Comparison of ENCODE assay signal across 1 cellular context in the genomic region with DNA sequence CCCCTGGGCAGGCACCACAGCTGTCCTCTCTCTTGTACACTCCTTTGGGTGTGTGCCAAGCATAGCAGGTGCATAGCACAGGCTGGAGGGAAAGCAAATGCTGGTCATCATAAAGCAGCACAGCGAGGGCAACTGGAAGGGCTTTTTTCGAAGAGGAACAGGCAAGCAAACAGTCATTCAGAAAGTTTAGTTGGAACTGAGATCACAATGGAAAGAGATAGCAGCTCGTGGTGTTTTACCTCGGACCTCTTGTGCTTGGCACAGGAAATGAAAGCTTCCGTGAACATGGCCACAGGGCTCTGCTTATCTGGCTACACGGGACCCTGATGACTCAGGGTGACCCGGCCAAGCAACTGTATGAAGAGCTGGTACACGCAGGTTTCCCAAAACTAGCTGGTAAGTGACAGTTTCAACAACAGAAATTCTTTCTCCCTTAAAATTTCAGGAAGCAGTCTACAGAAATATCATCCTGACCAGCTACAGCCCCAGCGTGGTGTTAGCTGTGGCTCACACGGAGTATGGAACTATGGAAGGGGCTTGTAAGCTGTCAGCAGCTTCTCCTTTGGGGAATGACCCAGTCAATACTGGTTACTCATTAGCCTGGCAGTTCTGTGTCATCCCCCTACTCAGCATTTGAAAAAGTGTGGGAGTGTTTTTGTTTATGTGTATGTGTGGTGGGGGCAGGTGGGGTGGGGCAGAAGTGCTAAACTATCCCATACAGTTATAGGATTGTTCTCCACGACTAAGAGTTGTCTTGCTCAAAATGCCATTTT.
TF ChIP-seq lines count a peak whose summit lies in the region.

No MANE protein-coding gene starts in this region.

TF ChIP-seq in K562, 482 proteins besides CTCF, POLR2A, EP300 and RAD21 (continued from another document and continues in another):
- TF ChIP-seq NR0B1 (IDR thresholded peaks at IDR 0.05; ENCODE audit: partially characterized antibody) (no peak), ZNF146 (CRISPR knock-in tag; IDR thresholded peaks at IDR 0.05; ENCODE audit: unreplicated experiment) (no peak), MEIS2 (IDR thresholded peaks at IDR 0.05; ENCODE audit: partially characterized antibody) (no peak), CBX2 (IDR thresholded peaks at IDR 0.05; ENCODE audit: insufficient read depth, low read length, poor library complexity, severe bottlenecking) (no peak), NCOR1 (IDR thresholded peaks at IDR 0.05) (no peak), E2F6 (IDR thresholded peaks at IDR 0.05; ENCODE audit: borderline replicate concordance in 1 of 2, extremely low read depth in 1 of 2, insufficient read depth in 1 of 2, insufficient read length in 1 of 2, low read depth in 1 of 2, low read length in 1 of 2, poor library complexity in 1 of 2, severe bottlenecking in 1 of 2) (peak in 1 of 2 experiments; percentile 43), PTTG1 (tag; IDR thresholded peaks at IDR 0.05; ENCODE audit: low read depth) (no peak), ZNF263 (CRISPR knock-in tag; IDR thresholded peaks at IDR 0.05; ENCODE audit: borderline replicate concordance) (no peak), KLF13 (tag; IDR thresholded peaks at IDR 0.05; ENCODE audit: borderline replicate concordance, low read depth) (no peak), NCOA2 (IDR thresholded peaks at IDR 0.05; ENCODE audit: partially characterized antibody in 2 of 2) (no peak), MXI1 (IDR thresholded peaks at IDR 0.05; ENCODE audit: low read depth, low read length) (no peak), ILF3 (IDR thresholded peaks at IDR 0.05; ENCODE audit: borderline replicate concordance) (no peak), ZNF274 (IDR thresholded peaks at IDR 0.05; ENCODE audit: borderline replicate concordance, low read depth, low read length) (no peak), RBM15 (IDR thresholded peaks at IDR 0.05; ENCODE audit: insufficient read depth, low read length) (no peak), HDAC2 (IDR thresholded peaks at IDR 0.05) (peak; percentile 55; the same call in 1 of the 2 replicates), NONO (IDR thresholded peaks at IDR 0.05; ENCODE audit: low read depth in 2 of 2, low read length in 1 of 2) (no peak), CBFA2T3 (IDR thresholded peaks at IDR 0.05) (peak; percentile 70), PKNOX1 (IDR thresholded peaks at IDR 0.05) (peak; percentile 24; the same call in 1 of the 2 replicates), HCFC1 (IDR thresholded peaks at IDR 0.05; ENCODE audit: low read depth, low read length) (0 out of 2 replicates have a peak, but pooled peaks have one; percentile 22), ZNF197 (CRISPR knock-in tag; IDR thresholded peaks at IDR 0.05; ENCODE audit: low read depth) (no peak), TCF3 (CRISPR knock-in tag; IDR thresholded peaks at IDR 0.05) (peak; percentile 59), MLX (CRISPR knock-in tag; conservative IDR thresholded peaks at IDR 0.05) (no peak), NRF1 (conservative IDR thresholded peaks at IDR 0.05 in 1 of 2, IDR thresholded peaks at IDR 0.05 in 1 of 2) (0 out of 4 replicates have a peak, but pooled peaks of 1 of the 2 experiments have one; percentile 22), KLF6 (CRISPR knock-in tag; IDR thresholded peaks at IDR 0.05; ENCODE audit: borderline replicate concordance) (no peak), TEAD2 (tag; IDR thresholded peaks at IDR 0.05) (no peak), RBM22 (IDR thresholded peaks at IDR 0.05; ENCODE audit: low read depth, low read length, poor library complexity, severe bottlenecking) (no peak), MITF (IDR thresholded peaks at IDR 0.05) (peak; percentile 17; the same call in 1 of the 2 replicates), PBX2 (CRISPR knock-in tag; IDR thresholded peaks at IDR 0.05; ENCODE audit: low read depth) (no peak), PBX2 (tag; conservative IDR thresholded peaks at IDR 0.05; ENCODE audit: low read depth) (no peak), ZNF41 (CRISPR knock-in tag; conservative IDR thresholded peaks at IDR 0.05) (no peak), HMGN3 (IDR thresholded peaks at IDR 0.05; ENCODE audit: borderline replicate concordance, extremely low read depth, insufficient read length, low read depth, low read length) (no peak), FOXK2 (conservative IDR thresholded peaks at IDR 0.05 in 1 of 2, IDR thresholded peaks at IDR 0.05 in 1 of 2; ENCODE audit: low read depth in 2 of 2) (peak; percentile 21 to 46; a peak in 2 of 4 replicates), ZNF507 (tag; conservative IDR thresholded peaks at IDR 0.05) (no peak), ZNF277 (CRISPR knock-in tag; IDR thresholded peaks at IDR 0.05; ENCODE audit: borderline replicate concordance) (no peak), HMG20A (CRISPR knock-in tag; conservative IDR thresholded peaks at IDR 0.05) (no peak), ZNF778 (CRISPR knock-in tag; IDR thresholded peaks at IDR 0.05) (no peak), PYGO2 (tag; IDR thresholded peaks at IDR 0.05) (no peak), MYC (IDR thresholded peaks at IDR 0.05; ENCODE audit: low read depth, low read length) (no peak; the same call in 1 of the 2 replicates), MYC (CRISPR knock-in tag; IDR thresholded peaks at IDR 0.05; ENCODE audit: borderline replicate concordance, low read depth) (no peak), TOE1 (IDR thresholded peaks at IDR 0.05; ENCODE audit: borderline replicate concordance) (peak; percentile 53; the same call in 1 of the 2 replicates), TOE1 (CRISPR knock-in tag; IDR thresholded peaks at IDR 0.05; ENCODE audit: borderline replicate concordance, low read depth) (no peak)
- TF ChIP-seq, protein P1, sequence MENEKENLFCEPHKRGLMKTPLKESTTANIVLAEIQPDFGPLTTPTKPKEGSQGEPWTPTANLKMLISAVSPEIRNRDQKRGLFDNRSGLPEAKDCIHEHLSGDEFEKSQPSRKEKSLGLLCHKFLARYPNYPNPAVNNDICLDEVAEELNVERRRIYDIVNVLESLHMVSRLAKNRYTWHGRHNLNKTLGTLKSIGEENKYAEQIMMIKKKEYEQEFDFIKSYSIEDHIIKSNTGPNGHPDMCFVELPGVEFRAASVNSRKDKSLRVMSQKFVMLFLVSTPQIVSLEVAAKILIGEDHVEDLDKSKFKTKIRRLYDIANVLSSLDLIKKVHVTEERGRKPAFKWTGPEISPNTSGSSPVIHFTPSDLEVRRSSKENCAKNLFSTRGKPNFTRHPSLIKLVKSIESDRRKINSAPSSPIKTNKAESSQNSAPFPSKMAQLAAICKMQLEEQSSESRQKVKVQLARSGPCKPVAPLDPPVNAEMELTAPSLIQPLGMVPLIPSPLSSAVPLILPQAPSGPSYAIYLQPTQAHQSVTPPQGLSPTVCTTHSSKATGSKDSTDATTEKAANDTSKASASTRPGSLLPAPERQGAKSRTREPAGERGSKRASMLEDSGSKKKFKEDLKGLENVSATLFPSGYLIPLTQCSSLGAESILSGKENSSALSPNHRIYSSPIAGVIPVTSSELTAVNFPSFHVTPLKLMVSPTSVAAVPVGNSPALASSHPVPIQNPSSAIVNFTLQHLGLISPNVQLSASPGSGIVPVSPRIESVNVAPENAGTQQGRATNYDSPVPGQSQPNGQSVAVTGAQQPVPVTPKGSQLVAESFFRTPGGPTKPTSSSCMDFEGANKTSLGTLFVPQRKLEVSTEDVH (IDR thresholded peaks at IDR 0.05; ENCODE audit: low read depth, partially characterized antibody): peak; percentile 25
- TF ChIP-seq, protein P2, sequence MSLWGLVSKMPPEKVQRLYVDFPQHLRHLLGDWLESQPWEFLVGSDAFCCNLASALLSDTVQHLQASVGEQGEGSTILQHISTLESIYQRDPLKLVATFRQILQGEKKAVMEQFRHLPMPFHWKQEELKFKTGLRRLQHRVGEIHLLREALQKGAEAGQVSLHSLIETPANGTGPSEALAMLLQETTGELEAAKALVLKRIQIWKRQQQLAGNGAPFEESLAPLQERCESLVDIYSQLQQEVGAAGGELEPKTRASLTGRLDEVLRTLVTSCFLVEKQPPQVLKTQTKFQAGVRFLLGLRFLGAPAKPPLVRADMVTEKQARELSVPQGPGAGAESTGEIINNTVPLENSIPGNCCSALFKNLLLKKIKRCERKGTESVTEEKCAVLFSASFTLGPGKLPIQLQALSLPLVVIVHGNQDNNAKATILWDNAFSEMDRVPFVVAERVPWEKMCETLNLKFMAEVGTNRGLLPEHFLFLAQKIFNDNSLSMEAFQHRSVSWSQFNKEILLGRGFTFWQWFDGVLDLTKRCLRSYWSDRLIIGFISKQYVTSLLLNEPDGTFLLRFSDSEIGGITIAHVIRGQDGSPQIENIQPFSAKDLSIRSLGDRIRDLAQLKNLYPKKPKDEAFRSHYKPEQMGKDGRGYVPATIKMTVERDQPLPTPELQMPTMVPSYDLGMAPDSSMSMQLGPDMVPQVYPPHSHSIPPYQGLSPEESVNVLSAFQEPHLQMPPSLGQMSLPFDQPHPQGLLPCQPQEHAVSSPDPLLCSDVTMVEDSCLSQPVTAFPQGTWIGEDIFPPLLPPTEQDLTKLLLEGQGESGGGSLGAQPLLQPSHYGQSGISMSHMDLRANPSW (CRISPR knock-in tag; IDR thresholded peaks at IDR 0.05): no peak
- TF ChIP-seq, protein P3, sequence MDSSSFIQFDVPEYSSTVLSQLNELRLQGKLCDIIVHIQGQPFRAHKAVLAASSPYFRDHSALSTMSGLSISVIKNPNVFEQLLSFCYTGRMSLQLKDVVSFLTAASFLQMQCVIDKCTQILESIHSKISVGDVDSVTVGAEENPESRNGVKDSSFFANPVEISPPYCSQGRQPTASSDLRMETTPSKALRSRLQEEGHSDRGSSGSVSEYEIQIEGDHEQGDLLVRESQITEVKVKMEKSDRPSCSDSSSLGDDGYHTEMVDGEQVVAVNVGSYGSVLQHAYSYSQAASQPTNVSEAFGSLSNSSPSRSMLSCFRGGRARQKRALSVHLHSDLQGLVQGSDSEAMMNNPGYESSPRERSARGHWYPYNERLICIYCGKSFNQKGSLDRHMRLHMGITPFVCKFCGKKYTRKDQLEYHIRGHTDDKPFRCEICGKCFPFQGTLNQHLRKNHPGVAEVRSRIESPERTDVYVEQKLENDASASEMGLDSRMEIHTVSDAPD (CRISPR knock-in tag; IDR thresholded peaks at IDR 0.05): no peak
